ENCODE assay signal across 8 cellular contexts in the genomic region with DNA sequence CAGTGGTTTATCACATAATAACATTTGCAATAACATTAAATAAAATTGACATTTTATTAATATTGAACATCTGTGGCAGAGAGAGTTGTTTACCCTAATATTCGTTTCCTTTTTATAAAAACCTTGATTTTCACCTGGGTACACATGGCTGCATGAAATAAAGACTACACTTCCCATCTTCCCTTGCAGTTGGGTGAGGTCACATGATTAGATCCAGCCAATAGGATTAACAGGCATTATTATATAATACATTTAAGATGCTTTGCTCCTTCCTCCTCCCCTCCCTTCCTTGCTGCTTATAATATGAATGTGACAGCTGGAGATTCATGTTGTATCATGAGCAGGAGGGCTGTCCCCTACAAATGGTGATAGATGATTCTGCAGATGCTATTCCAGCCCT.
DNase-seq lines count a peak whose midpoint lies in the region; ATAC-seq, FAIRE-seq and TF ChIP-seq lines count a peak whose summit lies in the region.

No MANE protein-coding gene starts in this region.

- POLR2A ChIA-PET in endothelial cell of umbilical vein (lab: Charles Lee) = no interaction called here

- H3K36me3 ChIP-seq in endothelial cell of umbilical vein (ENCODE audit: control insufficient read depth in 2 of 2, extremely low read depth in 1 of 2, insufficient read depth in 2 of 2, low read length in 2 of 2) (no peaks in the 10 kb centered on the region), thyroid gland (no peaks in the 10 kb centered on the region)

- TF ChIP-seq POLR2A in endothelial cell of umbilical vein (IDR thresholded peaks at IDR 0.05; ENCODE audit: low read depth, low read length) = no peak
- no peak for TF ChIP-seq POLR2A in thyroid gland (IDR thresholded peaks at IDR 0.05)

- H3K9me3 ChIP-seq in endothelial cell of umbilical vein (replicated peaks; ENCODE audit: control insufficient read depth, insufficient read depth, low read length) (no peaks in the 10 kb centered on the region), thyroid gland (no peaks in the 10 kb centered on the region)

- dilution Hi-C loops in endothelial cell of umbilical vein (cut with MboI; ENCODE audit: extremely low pct_ligation_motif_present, low sequenced_read_pairs) = no loop called here

- peak; percentile 22 for DNase-seq in DMS114 treated with DMSO at 0.1 percent for 48 hours (lab: John Stamatoyannopoulos, UW; ENCODE audit: unreplicated experiment)
- peak; percentile 9 for DNase-seq in M059J (ENCODE audit: low read depth)
- DNase-seq in endothelial cell of umbilical vein (ENCODE audit: low read depth, low spot score) = peak; percentile 73
- no peak for DNase-seq in thyroid gland
- no peak for DNase-seq in osteocyte (ENCODE audit: extremely low spot score, unreplicated experiment)
- no peak for DNase-seq in anterior cingulate cortex (lab: John Stamatoyannopoulos, UW)
- DNase-seq in NCI-H146 treated with DMSO at 0.1 percent for 48 hours (lab: John Stamatoyannopoulos, UW; ENCODE audit: unreplicated experiment) = no peak

- H3K9me3 Mint-ChIP-seq in osteocyte (ENCODE audit: unreplicated experiment) = no peaks in the 10 kb centered on the region

- ATAC-seq in GM21423 (IDR thresholded peaks at IDR 0.05; ENCODE audit: unreplicated experiment) = peak; percentile 68

- H3K27me3 ChIP-seq in endothelial cell of umbilical vein (ENCODE audit: control insufficient read depth in 2 of 2, insufficient read depth in 2 of 2, low read length in 2 of 2) = no peaks in the 10 kb centered on the region
- H3K27me3 ChIP-seq in thyroid gland = no peaks in the 10 kb centered on the region

- H3K27me3 Mint-ChIP-seq in osteocyte (ENCODE audit: unreplicated experiment) = peaks cover 3% of the 10 kb centered on the region

- no peak for FAIRE-seq in endothelial cell of umbilical vein (lab: Jason Lieb, UNC)

- no peak overlapping the region for H3K4me2 ChIP-seq in endothelial cell of umbilical vein (ENCODE audit: insufficient read depth, low read length)

- H3K36me3 Mint-ChIP-seq in osteocyte (ENCODE audit: unreplicated experiment) = no peaks in the 10 kb centered on the region

- H4K20me1 ChIP-seq in endothelial cell of umbilical vein (replicated peaks; ENCODE audit: control insufficient read depth, extremely low read depth, insufficient read depth, low read length) = no peaks in the 10 kb centered on the region

- intact Hi-C loops in endothelial cell of umbilical vein (cut with micrococcal nuclease) = no loop called here
- intact Hi-C loops in thyroid gland (cut with DNase I) = no loop called here

- CTCF ChIA-PET in endothelial cell of umbilical vein (lab: Charles Lee) = interaction anchor here (1.1 to 6.6 kb wide), 2 partner anchors 10 to 16 kb away, joined by 3 to 26 read pairs; no protein-coding TSS in a partner anchor

- H2AFZ ChIP-seq in endothelial cell of umbilical vein (ENCODE audit: low read depth, low read length) = no peak overlapping the region

- no peaks in the 10 kb centered on the region for H3K4me1 ChIP-seq in endothelial cell of umbilical vein (ENCODE audit: control insufficient read depth, extremely low read depth, insufficient read depth, low read length)
- H3K4me1 ChIP-seq in thyroid gland = no peaks in the 10 kb centered on the region

- H3K4me3 ChIP-seq in endothelial cell of umbilical vein (replicated peaks in 1 of 3; ENCODE audit: insufficient read depth in 1 of 3, low read depth in 1 of 3, low read length in 3 of 3) = no peak overlapping the region
- no peak overlapping the region for H3K4me3 ChIP-seq in thyroid gland (replicated peaks in 1 of 3)

- no TSS peak for BruUV-seq in endothelial cell of umbilical vein (replicated peaks; lab: Mats Ljungman, UMichigan)

- TF ChIP-seq CTCF in endothelial cell of umbilical vein (IDR thresholded peaks at IDR 0.05; ENCODE audit: extremely low read depth in 1 of 2, insufficient read depth in 1 of 2, low read depth in 1 of 2, low read length in 2 of 2) (no peak), thyroid gland (IDR thresholded peaks at IDR 0.05) (no peak), osteocyte (IDR thresholded peaks at IDR 0.05) (no peak)

- no peak overlapping the region for H3K27ac ChIP-seq in endothelial cell of umbilical vein (ENCODE audit: insufficient read depth, low read depth, low read length)
- H3K27ac ChIP-seq in thyroid gland = no peak overlapping the region

- H3K4me3 Mint-ChIP-seq in osteocyte (ENCODE audit: unreplicated experiment) = no peak overlapping the region

- no peaks in the 10 kb centered on the region for H3K79me2 ChIP-seq in endothelial cell of umbilical vein (ENCODE audit: control insufficient read depth, insufficient read depth, low read length)

- H3K27ac Mint-ChIP-seq in osteocyte (ENCODE audit: unreplicated experiment) = no peak overlapping the region

- H3K9ac ChIP-seq in endothelial cell of umbilical vein (replicated peaks; ENCODE audit: extremely low read depth, insufficient read depth, low read length) = no peak overlapping the region

- no peaks in the 10 kb centered on the region for H3K9me1 ChIP-seq in endothelial cell of umbilical vein (replicated peaks; ENCODE audit: control insufficient read depth, extremely low read depth, insufficient read depth, low read length)

- H3K4me1 Mint-ChIP-seq in osteocyte (ENCODE audit: unreplicated experiment) = no peaks in the 10 kb centered on the region

- 67 to 74% methylated on average over 1 of the region's 1 CpG for WGBS in thyroid gland, 2 donors

TF ChIP-seq in endothelial cell of umbilical vein, 7 proteins besides CTCF, POLR2A, EP300 and RAD21:
- TF ChIP-seq EZH2 (IDR thresholded peaks at IDR 0.05; ENCODE audit: borderline replicate concordance, low read depth, low read length, severe bottlenecking) (no peak), POLR2AphosphoS5 (IDR thresholded peaks at IDR 0.05; ENCODE audit: insufficient read depth, low read depth, low read length) (no peak), FOS (IDR thresholded peaks at IDR 0.05; ENCODE audit: borderline replicate concordance, insufficient read depth, low read length) (no peak), MYC (IDR thresholded peaks at IDR 0.05; ENCODE audit: low read depth, low read length) (no peak), GATA2 (IDR thresholded peaks at IDR 0.05; ENCODE audit: insufficient read depth, insufficient read length, low read depth, low read length) (no peak)
- TF ChIP-seq, protein P1, sequence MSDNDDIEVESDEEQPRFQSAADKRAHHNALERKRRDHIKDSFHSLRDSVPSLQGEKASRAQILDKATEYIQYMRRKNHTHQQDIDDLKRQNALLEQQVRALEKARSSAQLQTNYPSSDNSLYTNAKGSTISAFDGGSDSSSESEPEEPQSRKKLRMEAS (IDR thresholded peaks at IDR 0.05; ENCODE audit: insufficient read depth, insufficient read length) = no peak

Comparison
In these comparisons a context has a peak if more than half of its experiments do, and no peak if none do; other contexts are left out.
1. DNase-seq: peak in DMS114 treated with DMSO at 0.1 percent for 48 hours (single experiment), M059J (single experiment) and endothelial cell of umbilical vein (single experiment); none in thyroid gland (0 of 2), osteocyte (single experiment), anterior cingulate cortex (0 of 58) and NCI-H146 treated with DMSO at 0.1 percent for 48 hours (single experiment).